8 cellular contexts compared by ENCODE assay signal in the genomic region with DNA sequence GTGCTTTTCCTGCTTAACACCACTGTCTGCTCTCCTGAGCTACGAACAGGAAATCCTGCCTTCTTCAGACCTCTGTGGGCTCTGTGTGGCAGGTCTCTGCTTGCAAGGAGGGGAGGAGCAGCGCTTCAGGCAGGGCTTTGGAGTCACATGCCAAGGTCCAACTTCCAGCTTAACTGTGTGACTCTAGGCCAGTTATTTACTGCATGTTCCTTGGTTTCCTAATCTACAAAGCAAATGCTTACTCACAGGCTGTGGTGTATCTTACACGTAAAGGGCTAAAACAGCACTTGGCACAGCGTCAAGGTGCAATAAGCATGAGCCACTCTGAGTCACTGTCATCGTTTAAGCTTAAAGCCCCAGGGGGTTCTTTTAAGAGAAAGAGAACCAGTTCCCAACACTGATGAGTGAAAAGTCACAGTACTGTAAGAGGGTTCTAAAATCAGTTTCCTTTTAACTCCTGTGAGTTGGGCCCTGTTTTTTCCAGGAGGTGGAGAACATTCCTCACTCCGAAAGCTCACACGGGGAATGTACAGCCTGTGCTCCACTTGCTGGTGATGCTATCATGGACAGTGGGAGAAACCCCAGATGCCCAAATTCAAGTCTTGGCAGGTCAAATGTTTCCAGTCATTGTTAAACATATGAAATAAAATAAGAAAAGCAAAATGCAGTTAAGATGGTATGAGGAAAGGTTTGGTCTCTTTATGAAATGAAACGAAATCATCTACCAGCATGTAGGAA. TPM values are rescaled to one million over a fixed set of nuclear protein-coding genes. Genes with fewer than 3 reads are reported as not detected.
DNase-seq lines count a peak whose midpoint lies in the region; ATAC-seq and TF ChIP-seq lines count a peak whose summit lies in the region.

No MANE protein-coding gene starts in this region.

- H3K4me3 Mint-ChIP-seq in WTC11, result no peak overlapping the region

- H3K9ac ChIP-seq in mucosa of rectum (ENCODE audit: low read depth in 1 of 2, low read length in 2 of 2) (peak overlapping the region; percentile 66 to 70), subcutaneous abdominal adipose tissue (ENCODE audit: low read length in 5 of 5) (peak overlapping the region in 3 of 5 donors; percentile 34 to 78 (median 64))

- intact Hi-C loops in dorsolateral prefrontal cortex (cut with DNase I), result loop anchor here in 1 of 2 donors (5.0 kb wide), 1 partner anchor 38 kb away; no protein-coding TSS in a partner anchor

- peaks cover 39 to 51% of the 10 kb centered on the region in 2 donors for H3K4me1 ChIP-seq in mucosa of rectum (ENCODE audit: control insufficient read depth in 2 of 2, insufficient read depth in 2 of 2, low read length in 2 of 2)
- peaks cover 4 to 27% (median 21%) of the 10 kb centered on the region in 5 donors for H3K4me1 ChIP-seq in subcutaneous abdominal adipose tissue (ENCODE audit: control insufficient read depth in 5 of 5, insufficient read depth in 5 of 5, low read length in 5 of 5)

- peaks cover 9% of the 10 kb centered on the region; the same call in 1 of the 2 replicates for H3K4me1 Mint-ChIP-seq in WTC11

- H3K36me3 ChIP-seq in mucosa of rectum (ENCODE audit: control insufficient read depth in 2 of 2, insufficient read depth in 2 of 2, low read length in 2 of 2), result peaks cover 13 to 28% of the 10 kb centered on the region in 2 donors
- peaks cover 0 to 27% (median 19%) of the 10 kb centered on the region in 5 donors for H3K36me3 ChIP-seq in subcutaneous abdominal adipose tissue (ENCODE audit: control insufficient read depth in 5 of 5, insufficient read depth in 5 of 5, low read length in 5 of 5)

- TF ChIP-seq CTCF in WTC11 (IDR thresholded peaks at IDR 0.05) (no peak), dorsolateral prefrontal cortex (IDR thresholded peaks at IDR 0.05 in 54 of 56, conservative IDR thresholded peaks at IDR 0.05 in 2 of 56; ENCODE audit: low read depth in 1 of 56, partially characterized antibody in 56 of 56) (no peak)

- peak; percentile 39 for DNase-seq in DMS79 treated with DMSO at 0.1 percent for 48 hours (lab: John Stamatoyannopoulos, UW)
- DNase-seq in LHCN-M2 (ENCODE audit: low read depth), result peak; percentile 100
- DNase-seq in WTC11 (ENCODE audit: low spot score), result no peak
- DNase-seq in dorsolateral prefrontal cortex, result peak in 3 of 10 donors; percentile 16 to 61 (median 50)
- DNase-seq in NCI-H1105 treated with DMSO at 0.1 percent for 48 hours (lab: John Stamatoyannopoulos, UW), result no peak

- no peaks in the 10 kb centered on the region for H3K9me3 Mint-ChIP-seq in WTC11

- peak; percentile 72 for ATAC-seq in GM21737 (IDR thresholded peaks at IDR 0.05; ENCODE audit: unreplicated experiment)
- ATAC-seq in WTC11, result no peak

- peak overlapping the region; percentile 65 for H3K27ac Mint-ChIP-seq in WTC11

- H3K27me3 Mint-ChIP-seq in WTC11 (ENCODE audit: low read depth), result no peaks in the 10 kb centered on the region; the same call in 1 of the 2 replicates

- peaks cover 39% of the 10 kb centered on the region for H3K36me3 Mint-ChIP-seq in WTC11

- H3K27me3 ChIP-seq in dorsolateral prefrontal cortex, result no peaks in the 10 kb centered on the region
- no peaks in the 10 kb centered on the region for H3K27me3 ChIP-seq in mucosa of rectum (ENCODE audit: control insufficient read depth in 2 of 2, insufficient read depth in 2 of 2, low read length in 2 of 2)
- no peaks in the 10 kb centered on the region for H3K27me3 ChIP-seq in subcutaneous abdominal adipose tissue (ENCODE audit: control insufficient read depth in 5 of 5, insufficient read depth in 4 of 5, low read length in 5 of 5)

- POLR2A ChIA-PET in WTC11 (lab: Charles Lee), result no interaction called here

- CTCF ChIA-PET in WTC11 (lab: Charles Lee), result interaction anchor here (1.4 to 1.8 kb wide), 3 partner anchors 15 to 106 kb away, joined by 3 to 4 read pairs (median 3); no protein-coding TSS in a partner anchor

- H3K27ac ChIP-seq in dorsolateral prefrontal cortex (peak overlapping the region in 58 of 59 donors; percentile 7 to 96 (median 86)), mucosa of rectum (ENCODE audit: low read depth in 2 of 2, low read length in 2 of 2) (peak overlapping the region; percentile 93), subcutaneous abdominal adipose tissue (ENCODE audit: low read depth, low read length) (peak overlapping the region; percentile 95)

- H3K9me3 ChIP-seq in mucosa of rectum (ENCODE audit: control insufficient read depth in 2 of 2, low read length in 2 of 2), result no peaks in the 10 kb centered on the region
- H3K9me3 ChIP-seq in subcutaneous abdominal adipose tissue (ENCODE audit: control insufficient read depth in 5 of 5, low read length in 5 of 5), result no peaks in the 10 kb centered on the region

- H3K4me3 ChIP-seq in dorsolateral prefrontal cortex, result peak overlapping the region in 15 of 59 donors; percentile 0 to 31 (median 7)
- peak overlapping the region; percentile 49 to 58 for H3K4me3 ChIP-seq in mucosa of rectum (ENCODE audit: low read length in 2 of 2)
- peak overlapping the region in 1 of 5 donors; percentile 2 for H3K4me3 ChIP-seq in subcutaneous abdominal adipose tissue (ENCODE audit: low read depth in 1 of 5, low read length in 5 of 5)

TF ChIP-seq in WTC11, 78 proteins besides CTCF, POLR2A, EP300 and RAD21:
- TF ChIP-seq GABPB1 (CRISPR knock-in tag; IDR thresholded peaks at IDR 0.05), result peak; percentile 79
- TF ChIP-seq, protein P1, sequence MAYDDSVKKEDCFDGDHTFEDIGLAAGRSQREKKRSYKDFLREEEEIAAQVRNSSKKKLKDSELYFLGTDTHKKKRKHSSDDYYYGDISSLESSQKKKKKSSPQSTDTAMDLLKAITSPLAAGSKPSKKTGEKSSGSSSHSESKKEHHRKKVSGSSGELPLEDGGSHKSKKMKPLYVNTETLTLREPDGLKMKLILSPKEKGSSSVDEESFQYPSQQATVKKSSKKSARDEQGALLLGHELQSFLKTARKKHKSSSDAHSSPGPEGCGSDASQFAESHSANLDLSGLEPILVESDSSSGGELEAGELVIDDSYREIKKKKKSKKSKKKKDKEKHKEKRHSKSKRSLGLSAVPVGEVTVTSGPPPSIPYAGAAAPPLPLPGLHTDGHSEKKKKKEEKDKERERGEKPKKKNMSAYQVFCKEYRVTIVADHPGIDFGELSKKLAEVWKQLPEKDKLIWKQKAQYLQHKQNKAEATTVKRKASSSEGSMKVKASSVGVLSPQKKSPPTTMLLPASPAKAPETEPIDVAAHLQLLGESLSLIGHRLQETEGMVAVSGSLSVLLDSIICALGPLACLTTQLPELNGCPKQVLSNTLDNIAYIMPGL (CRISPR knock-in tag; IDR thresholded peaks at IDR 0.05), result no peak

RNA-seq across cellular contexts. Expression of gene BCAR1, which starts 54.1 kb away (rescaled TPM):
- total RNA-seq in LHCN-M2 (2014; rRNA removed) (67.9 and 96.1 TPM in 2 replicates), WTC11 (2021) (87.3 to 95.6 TPM (median 88.6 TPM) in 3 replicates), dorsolateral prefrontal cortex (100 to 1,000 TPM in 52 of 120 experiments, 10 to 100 TPM in 68; 67.8 to 163 (median 96.2) TPM)
- 66.4 TPM for polyA plus RNA-seq in LHCN-M2 (2012)

Comparison
In these comparisons a context has a peak if more than half of its experiments do, and no peak if none do; other contexts are left out.
1. DNase-seq: peak in DMS79 treated with DMSO at 0.1 percent for 48 hours (single experiment) and LHCN-M2 (single experiment); none in WTC11 (single experiment) and NCI-H1105 treated with DMSO at 0.1 percent for 48 hours (single experiment).
2. Peak in every context shown above with its lines, with median percentiles within 50 percentile points of each other: H3K27ac ChIP-seq.